1 cellular context compared by ENCODE assay signal in genomic region chr1:43410571-43410970, GRCh38.
TF ChIP-seq lines count a peak whose summit lies in the region.

No MANE protein-coding gene starts in this region.

TF ChIP-seq in endothelial cell of umbilical vein, 7 proteins besides CTCF, POLR2A, EP300 and RAD21:
- TF ChIP-seq JUN (IDR thresholded peaks at IDR 0.05; ENCODE audit: borderline replicate concordance, insufficient read depth, insufficient read length, low read depth): no peak
- no peak for TF ChIP-seq POLR2AphosphoS5 (IDR thresholded peaks at IDR 0.05; ENCODE audit: insufficient read depth, low read depth, low read length)
- no peak for TF ChIP-seq FOS (IDR thresholded peaks at IDR 0.05; ENCODE audit: borderline replicate concordance, insufficient read depth, low read length)
- TF ChIP-seq MYC (IDR thresholded peaks at IDR 0.05; ENCODE audit: low read depth, low read length): no peak
- no peak for TF ChIP-seq GATA2 (IDR thresholded peaks at IDR 0.05; ENCODE audit: insufficient read depth, insufficient read length, low read depth, low read length)
- no peak for TF ChIP-seq EZH2 (IDR thresholded peaks at IDR 0.05; ENCODE audit: borderline replicate concordance, low read depth, low read length, severe bottlenecking)
- no peak for TF ChIP-seq MAX (IDR thresholded peaks at IDR 0.05; ENCODE audit: insufficient read depth, insufficient read length)
TF ChIP-seq in endothelial cell of umbilical vein: peak in this region for 0.
